In the genomic region with DNA sequence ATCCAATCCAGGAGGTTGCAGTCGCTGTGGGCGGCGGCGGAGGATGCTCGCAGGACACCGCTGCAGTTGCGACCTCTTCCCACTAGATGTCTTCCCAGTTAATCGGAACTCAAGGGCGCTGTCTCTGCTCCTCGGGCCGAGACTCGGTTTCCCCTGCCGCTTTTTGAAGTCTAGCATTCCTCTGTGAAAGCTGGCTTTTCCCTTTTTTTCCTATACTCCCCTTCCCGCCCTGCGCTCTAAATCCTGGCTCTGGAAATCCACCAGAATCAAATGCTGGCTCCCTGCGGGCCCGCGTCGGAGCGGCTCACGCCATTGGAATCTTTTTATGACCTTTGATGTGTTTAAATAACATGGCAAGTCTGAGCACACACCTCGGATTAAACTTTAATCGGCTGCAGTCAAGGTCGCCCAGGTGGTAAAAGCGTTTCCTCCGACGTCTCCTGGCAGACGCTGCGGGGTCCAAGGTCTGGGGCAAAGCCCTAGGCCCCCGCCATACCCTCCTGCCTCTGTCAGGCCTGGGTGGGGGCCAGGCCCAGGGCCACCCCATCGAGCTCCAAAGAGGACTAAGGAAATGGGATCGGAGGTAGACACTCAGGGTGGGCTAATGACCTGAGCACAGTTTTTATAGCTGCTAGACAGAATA, we compare ENCODE assay signal across 8 cellular contexts. TPM values are rescaled to one million over a fixed set of nuclear protein-coding genes. Genes with fewer than 3 reads are reported as not detected.
DNase-seq lines count a peak whose midpoint lies in the region; ATAC-seq and TF ChIP-seq lines count a peak whose summit lies in the region.

No MANE protein-coding gene starts in this region.

- peaks cover 70% of the 10 kb centered on the region for H3K27me3 ChIP-seq in DOHH2 (ENCODE audit: control insufficient read depth, low read length)

- peaks cover 5% of the 10 kb centered on the region for H3K4me1 ChIP-seq in DOHH2 (ENCODE audit: control insufficient read depth, low read length)

- CTCF ChIA-PET in activated CD8-positive, alpha-beta T cell treated with anti-CD3 and anti-CD28 coated beads for 36 hours (lab: Charles Lee): interaction anchor here (0.6 to 3.3 kb wide), 20 partner anchors 9 to 810 kb away, joined by 3 to 25 read pairs (median 5); a partner anchor contains a TSS

- H3K27ac Mint-ChIP-seq in activated CD8-positive, alpha-beta T cell treated with anti-CD3 and anti-CD28 coated beads for 36 hours: no peak overlapping the region
- no peak overlapping the region for H3K27ac Mint-ChIP-seq in natural killer cell treated with Interleukin-12 subunit alpha and Interleukin-12 subunit beta and Interleukin-15 and Interleukin-18, amount 100 ng/mL, for 72 hours

- in situ Hi-C loops in KBM-7 (cut with MboI; ENCODE audit: low pct_unique_long_range_greater_than_20kb, low sequenced_read_pairs): no loop called here

- H4K20me1 ChIP-seq in DOHH2 (ENCODE audit: control insufficient read depth, insufficient read depth, low read depth, low read length): peaks cover 5% of the 10 kb centered on the region; the same call in 1 of the 2 replicates

- no peaks in the 10 kb centered on the region for H3K79me2 ChIP-seq in DOHH2 (ENCODE audit: control insufficient read depth, low read length)

- H3K9me3 Mint-ChIP-seq in activated CD8-positive, alpha-beta T cell treated with anti-CD3 and anti-CD28 coated beads for 36 hours: no peaks in the 10 kb centered on the region
- no peaks in the 10 kb centered on the region for H3K9me3 Mint-ChIP-seq in natural killer cell treated with Interleukin-12 subunit alpha and Interleukin-12 subunit beta and Interleukin-15 and Interleukin-18, amount 100 ng/mL, for 72 hours

- POLR2A ChIA-PET in activated CD8-positive, alpha-beta T cell treated with anti-CD3 and anti-CD28 coated beads for 36 hours (lab: Charles Lee): interaction anchor here (0.6 kb wide), 1 partner anchor 25 kb away, joined by 4 read pairs; no protein-coding TSS in a partner anchor

- H3K4me2 ChIP-seq in DOHH2 (ENCODE audit: low read length): peak overlapping the region; percentile 59

- intact Hi-C loops in activated CD8-positive, alpha-beta T cell treated with anti-CD3 and anti-CD28 coated beads for 36 hours (cut with micrococcal nuclease): no loop called here

- H3K4me1 Mint-ChIP-seq in activated CD8-positive, alpha-beta T cell treated with anti-CD3 and anti-CD28 coated beads for 36 hours (ENCODE audit: low read depth): peaks cover 12% of the 10 kb centered on the region
- H3K4me1 Mint-ChIP-seq in natural killer cell treated with Interleukin-12 subunit alpha and Interleukin-12 subunit beta and Interleukin-15 and Interleukin-18, amount 100 ng/mL, for 72 hours (ENCODE audit: low read depth in 2 of 2): peaks cover 5 to 11% of the 10 kb centered on the region in 2 donors

- H3K9me2 ChIP-seq in DOHH2 (replicated peaks; ENCODE audit: control insufficient read depth, low read length): no peaks in the 10 kb centered on the region

- H3K36me3 ChIP-seq in DOHH2 (ENCODE audit: control insufficient read depth, low read length): no peaks in the 10 kb centered on the region

- H3K4me3 Mint-ChIP-seq in activated CD8-positive, alpha-beta T cell treated with anti-CD3 and anti-CD28 coated beads for 36 hours: peak overlapping the region; percentile 30
- H3K4me3 Mint-ChIP-seq in natural killer cell treated with Interleukin-12 subunit alpha and Interleukin-12 subunit beta and Interleukin-15 and Interleukin-18, amount 100 ng/mL, for 72 hours: peak overlapping the region; percentile 27

- ATAC-seq in activated CD8-positive, alpha-beta T cell treated with anti-CD3 and anti-CD28 coated beads for 36 hours: peak; percentile 80
- peak; percentile 43 to 63 for ATAC-seq in natural killer cell treated with Interleukin-12 subunit alpha and Interleukin-12 subunit beta and Interleukin-15 and Interleukin-18, amount 100 ng/mL, for 72 hours
- ATAC-seq in GM19452 (IDR thresholded peaks at IDR 0.05; ENCODE audit: unreplicated experiment) (no peak), HG03378 (IDR thresholded peaks at IDR 0.05; ENCODE audit: unreplicated experiment) (no peak), GM18868 (IDR thresholded peaks at IDR 0.05; ENCODE audit: unreplicated experiment) (no peak)

- no peaks in the 10 kb centered on the region for H3F3A ChIP-seq in DOHH2 (ENCODE audit: control insufficient read depth, insufficient read depth)

- TF ChIP-seq CTCF in DOHH2 (IDR thresholded peaks at IDR 0.05; ENCODE audit: low read depth, low read length, poor library complexity, severe bottlenecking): peak; percentile 90
- TF ChIP-seq CTCF in activated CD8-positive, alpha-beta T cell treated with anti-CD3 and anti-CD28 coated beads for 36 hours (IDR thresholded peaks at IDR 0.05): peak; percentile 85

- peaks cover 90% of the 10 kb centered on the region for H3K27me3 Mint-ChIP-seq in activated CD8-positive, alpha-beta T cell treated with anti-CD3 and anti-CD28 coated beads for 36 hours
- H3K27me3 Mint-ChIP-seq in natural killer cell treated with Interleukin-12 subunit alpha and Interleukin-12 subunit beta and Interleukin-15 and Interleukin-18, amount 100 ng/mL, for 72 hours: peaks cover 69 to 90% of the 10 kb centered on the region in 2 donors

- H3K27ac ChIP-seq in DOHH2 (ENCODE audit: low read depth, low read length): no peak overlapping the region

- H3K36me3 Mint-ChIP-seq in activated CD8-positive, alpha-beta T cell treated with anti-CD3 and anti-CD28 coated beads for 36 hours (ENCODE audit: low read depth): no peaks in the 10 kb centered on the region
- H3K36me3 Mint-ChIP-seq in natural killer cell treated with Interleukin-12 subunit alpha and Interleukin-12 subunit beta and Interleukin-15 and Interleukin-18, amount 100 ng/mL, for 72 hours: no peaks in the 10 kb centered on the region

- DNase-seq in KBM-7 (peak; percentile 56), fibroblast of gingiva (ENCODE audit: low read depth) (peak; percentile 11)
- DNase-seq in activated CD8-positive, alpha-beta T cell treated with anti-CD3 and anti-CD28 coated beads for 36 hours: peak; percentile 72
- no peak for DNase-seq in natural killer cell treated with Interleukin-12 subunit alpha and Interleukin-12 subunit beta and Interleukin-15 and Interleukin-18, amount 100 ng/mL, for 72 hours (ENCODE audit: low spot score)

- H3K9me3 ChIP-seq in DOHH2 (ENCODE audit: control insufficient read depth, insufficient read depth, low read length): no peaks in the 10 kb centered on the region

- H3K4me3 ChIP-seq in DOHH2 (ENCODE audit: low read length): peak overlapping the region; percentile 47

RNA-seq across cellular contexts. Expression of a gene that starts 10.7 kb away (rescaled TPM):
- not detected for total RNA-seq in activated CD8-positive, alpha-beta T cell treated with anti-CD3 and anti-CD28 coated beads for 36 hours
- total RNA-seq in natural killer cell treated with Interleukin-12 subunit alpha and Interleukin-12 subunit beta and Interleukin-15 and Interleukin-18, amount 100 ng/mL, for 72 hours: not detected

RNA-seq across cellular contexts. Expression of a gene that starts 25.5 kb away (rescaled TPM):
- under 1 TPM; 0.13 to 0.18 TPM for total RNA-seq in activated CD8-positive, alpha-beta T cell treated with anti-CD3 and anti-CD28 coated beads for 36 hours
- under 1 TPM; 0.20 to 0.76 TPM for total RNA-seq in natural killer cell treated with Interleukin-12 subunit alpha and Interleukin-12 subunit beta and Interleukin-15 and Interleukin-18, amount 100 ng/mL, for 72 hours

RNA-seq across cellular contexts. Expression of a gene that starts 32.0 kb away (rescaled TPM):
- not detected for total RNA-seq in activated CD8-positive, alpha-beta T cell treated with anti-CD3 and anti-CD28 coated beads for 36 hours
- not detected for total RNA-seq in natural killer cell treated with Interleukin-12 subunit alpha and Interleukin-12 subunit beta and Interleukin-15 and Interleukin-18, amount 100 ng/mL, for 72 hours

RNA-seq across cellular contexts. Expression of a gene that starts 36.4 kb away (rescaled TPM):
- total RNA-seq in activated CD8-positive, alpha-beta T cell treated with anti-CD3 and anti-CD28 coated beads for 36 hours: not detected
- 1 to 10 TPM in 1 of 2 donors, under 1 TPM in 1; 0.88 to 1.3 TPM for total RNA-seq in natural killer cell treated with Interleukin-12 subunit alpha and Interleukin-12 subunit beta and Interleukin-15 and Interleukin-18, amount 100 ng/mL, for 72 hours

RNA-seq across cellular contexts. Expression of a gene that starts 45.2 kb away (rescaled TPM):
- not detected for total RNA-seq in activated CD8-positive, alpha-beta T cell treated with anti-CD3 and anti-CD28 coated beads for 36 hours
- total RNA-seq in natural killer cell treated with Interleukin-12 subunit alpha and Interleukin-12 subunit beta and Interleukin-15 and Interleukin-18, amount 100 ng/mL, for 72 hours: 1 to 10 TPM in 1 of 2 donors, not detected in 1; 2.4 TPM

Comparison
In these comparisons a context has a peak if more than half of its experiments do, and no peak if none do; other contexts are left out.
1. ATAC-seq: peak in activated CD8-positive, alpha-beta T cell treated with anti-CD3 and anti-CD28 coated beads for 36 hours (single experiment) and natural killer cell treated with Interleukin-12 subunit alpha and Interleukin-12 subunit beta and Interleukin-15 and Interleukin-18, amount 100 ng/mL, for 72 hours (2 of 2); none in GM19452 (single experiment), HG03378 (single experiment) and GM18868 (single experiment).